In the genomic region with DNA sequence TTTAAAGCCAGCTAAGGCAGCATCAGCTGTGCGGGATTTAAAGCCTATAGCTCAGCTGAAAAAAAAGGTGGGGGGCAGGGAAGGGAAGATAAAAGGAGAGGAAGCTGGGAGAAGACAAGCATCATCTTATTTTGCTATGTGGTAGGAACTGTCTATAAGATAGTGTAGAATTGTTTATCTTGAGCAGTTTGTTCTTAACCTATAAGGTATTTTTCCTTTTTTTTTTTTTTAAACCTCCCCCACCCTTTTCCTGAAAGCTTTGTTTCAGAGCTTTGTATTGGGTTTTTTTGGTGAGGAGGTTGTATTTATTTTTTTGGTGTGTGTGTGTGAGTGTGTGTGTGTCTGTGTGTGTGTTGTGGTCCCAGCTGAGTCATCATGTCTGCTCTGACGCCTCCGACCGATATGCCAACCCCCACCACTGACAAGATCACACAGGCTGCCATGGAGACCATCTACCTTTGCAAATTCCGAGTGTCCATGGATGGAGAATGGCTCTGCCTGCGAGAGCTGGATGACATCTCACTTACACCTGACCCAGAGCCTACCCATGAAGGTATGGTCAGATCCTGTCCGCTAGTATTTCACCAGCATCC, we compare ENCODE assay signal across 10 cellular contexts. TPM values are rescaled to one million over a fixed set of nuclear protein-coding genes. Genes with fewer than 3 reads are reported as not detected.
DNase-seq lines count a peak whose midpoint lies in the region; ATAC-seq and TF ChIP-seq lines count a peak whose summit lies in the region.
"Had no signal": no experiment of that assay in that cellular context is flagged by ENCODE, and none has a peak within 500 bp of the region (broad histone marks: within the 10 kb centered on the region; RNA-seq: fewer than 3 reads in every experiment).

No MANE protein-coding gene starts in this region.

- peak overlapping the region; percentile 36 for H3K4me2 ChIP-seq in neural progenitor cell

- peak overlapping the region; percentile 89 for H3K4me3 Mint-ChIP-seq in neural progenitor cell
- H3K4me3 Mint-ChIP-seq: activated B cell treated with CpG ODN at 0.5 μM for 24 hours, B cell had no signal

- H3K27me3 Mint-ChIP-seq in neural progenitor cell (ENCODE audit: insufficient read depth, low read depth), result peaks cover 5% of the 10 kb centered on the region
- H3K27me3 Mint-ChIP-seq: activated B cell treated with CpG ODN at 0.5 μM for 24 hours, B cell had no signal

- H3K4me1 Mint-ChIP-seq in neural progenitor cell, result peaks cover 27% of the 10 kb centered on the region

- no peaks in the 10 kb centered on the region for H3K9me3 ChIP-seq in effector memory CD4-positive, alpha-beta T cell (ENCODE audit: control insufficient read depth, low read length)
- no peaks in the 10 kb centered on the region for H3K9me3 ChIP-seq in neural progenitor cell (ENCODE audit: low read depth)

- no peaks in the 10 kb centered on the region for H3K9me3 Mint-ChIP-seq in neural progenitor cell
- H3K9me3 Mint-ChIP-seq: activated B cell treated with CpG ODN at 0.5 μM for 24 hours had no signal

- peak overlapping the region; percentile 96 for H3K27ac Mint-ChIP-seq in neural progenitor cell
- H3K27ac Mint-ChIP-seq: activated B cell treated with CpG ODN at 0.5 μM for 24 hours, B cell had no signal

- ATAC-seq in HG03039 (IDR thresholded peaks at IDR 0.05; ENCODE audit: unreplicated experiment), result no peak
- ATAC-seq in foreskin keratinocyte, result no peak

- H3K36me3 Mint-ChIP-seq in neural progenitor cell, result peaks cover 11% of the 10 kb centered on the region

- no peaks in the 10 kb centered on the region for H3F3A ChIP-seq in neural progenitor cell (ENCODE audit: low read depth)

- H3K4me1 ChIP-seq in effector memory CD4-positive, alpha-beta T cell (ENCODE audit: control insufficient read depth, insufficient read depth, low read length, poor library complexity, severe bottlenecking), result peaks cover 5% of the 10 kb centered on the region
- peaks cover 14% of the 10 kb centered on the region for H3K4me1 ChIP-seq in neural progenitor cell
- H3K4me1 ChIP-seq in foreskin keratinocyte, result peaks cover 16% of the 10 kb centered on the region

- no peaks in the 10 kb centered on the region for H3K36me3 ChIP-seq in effector memory CD4-positive, alpha-beta T cell (ENCODE audit: control insufficient read depth, insufficient read depth, low read length)
- no peaks in the 10 kb centered on the region for H3K36me3 ChIP-seq in neural progenitor cell

- no peak overlapping the region for H3K4me3 ChIP-seq in effector memory CD4-positive, alpha-beta T cell (ENCODE audit: insufficient read depth, low read depth, low read length, poor library complexity, severe bottlenecking)
- peak overlapping the region; percentile 0 for H3K4me3 ChIP-seq in neural progenitor cell

- TF ChIP-seq CTCF in neural progenitor cell (IDR thresholded peaks at IDR 0.05) (no peak), foreskin keratinocyte (conservative IDR thresholded peaks at IDR 0.05) (no peak)

- DNase-seq in NCI-H1417 (lab: John Stamatoyannopoulos, UW) (peak; percentile 21 to 86 (median 65)), NCI-H1417 treated with DMSO at 0.1 percent for 48 hours (lab: John Stamatoyannopoulos, UW) (no peak), T-helper 22 cell (ENCODE audit: low read depth) (peak; percentile 17), neural progenitor cell (ENCODE audit: low spot score) (no peak), foreskin keratinocyte (no peak), SKM-1 (lab: John Stamatoyannopoulos, UW; ENCODE audit: unreplicated experiment) (no peak)
- peak in 1 of 3 donors; percentile 18 for DNase-seq in effector memory CD4-positive, alpha-beta T cell
- DNase-seq: activated B cell treated with CpG ODN at 0.5 μM for 24 hours had no signal

- no peaks in the 10 kb centered on the region for H4K20me1 ChIP-seq in neural progenitor cell (ENCODE audit: low read depth)

- no peak overlapping the region for H3K9ac ChIP-seq in neural progenitor cell

- no peaks in the 10 kb centered on the region for H3K27me3 ChIP-seq in effector memory CD4-positive, alpha-beta T cell (replicated peaks; ENCODE audit: control insufficient read depth, insufficient read depth, low read length, poor library complexity, severe bottlenecking)
- H3K27me3 ChIP-seq in neural progenitor cell, result no peaks in the 10 kb centered on the region
- H3K27me3 ChIP-seq in foreskin keratinocyte, result no peaks in the 10 kb centered on the region

- H2AFZ ChIP-seq in neural progenitor cell (replicated peaks), result peak overlapping the region; percentile 19

- H3K79me2 ChIP-seq in neural progenitor cell (ENCODE audit: low read depth), result peaks cover 71% of the 10 kb centered on the region

- peak overlapping the region; percentile 7 for H3K27ac ChIP-seq in effector memory CD4-positive, alpha-beta T cell (ENCODE audit: insufficient read depth, low read length, poor library complexity, severe bottlenecking)
- H3K27ac ChIP-seq in neural progenitor cell, result no peak overlapping the region
- H3K27ac ChIP-seq in foreskin keratinocyte, result no peak overlapping the region

RNA-seq across cellular contexts. Expression of a gene that starts 0.5 kb away (rescaled TPM):
- total RNA-seq in neural progenitor cell (ENCODE audit: low replicate concordance), result 63.2 and 80.9 TPM in 2 replicates
- total RNA-seq in foreskin keratinocyte, result 17.0 and 19.3 TPM in 2 replicates
- polyA plus RNA-seq in foreskin keratinocyte, result 6.9 and 7.3 TPM in 2 replicates

RNA-seq across cellular contexts. Expression of a gene that starts 34.0 kb away (rescaled TPM):
- total RNA-seq in neural progenitor cell (ENCODE audit: low replicate concordance) (19.1 and 19.8 TPM in 2 replicates), foreskin keratinocyte (27.2 and 31.4 TPM in 2 replicates)
- polyA plus RNA-seq in foreskin keratinocyte, result 22.3 and 27.5 TPM in 2 replicates

RNA-seq across cellular contexts. Expression of a gene that starts 56.0 kb away (rescaled TPM):
- 0.09 TPM in 1 of 2 replicates, not detected in the other for total RNA-seq in neural progenitor cell (ENCODE audit: low replicate concordance)
- not detected in 2 replicates for total RNA-seq in foreskin keratinocyte
- not detected in 2 replicates for polyA plus RNA-seq in foreskin keratinocyte

Comparison
In these comparisons a context has a peak if more than half of its experiments do, and no peak if none do; other contexts are left out.
1. DNase-seq: peak in NCI-H1417 (3 of 3) and T-helper 22 cell (single experiment); none in NCI-H1417 treated with DMSO at 0.1 percent for 48 hours (single experiment), neural progenitor cell (single experiment), foreskin keratinocyte (0 of 2) and SKM-1 (single experiment).